8 cellular contexts compared by ENCODE assay signal in the genomic region with DNA sequence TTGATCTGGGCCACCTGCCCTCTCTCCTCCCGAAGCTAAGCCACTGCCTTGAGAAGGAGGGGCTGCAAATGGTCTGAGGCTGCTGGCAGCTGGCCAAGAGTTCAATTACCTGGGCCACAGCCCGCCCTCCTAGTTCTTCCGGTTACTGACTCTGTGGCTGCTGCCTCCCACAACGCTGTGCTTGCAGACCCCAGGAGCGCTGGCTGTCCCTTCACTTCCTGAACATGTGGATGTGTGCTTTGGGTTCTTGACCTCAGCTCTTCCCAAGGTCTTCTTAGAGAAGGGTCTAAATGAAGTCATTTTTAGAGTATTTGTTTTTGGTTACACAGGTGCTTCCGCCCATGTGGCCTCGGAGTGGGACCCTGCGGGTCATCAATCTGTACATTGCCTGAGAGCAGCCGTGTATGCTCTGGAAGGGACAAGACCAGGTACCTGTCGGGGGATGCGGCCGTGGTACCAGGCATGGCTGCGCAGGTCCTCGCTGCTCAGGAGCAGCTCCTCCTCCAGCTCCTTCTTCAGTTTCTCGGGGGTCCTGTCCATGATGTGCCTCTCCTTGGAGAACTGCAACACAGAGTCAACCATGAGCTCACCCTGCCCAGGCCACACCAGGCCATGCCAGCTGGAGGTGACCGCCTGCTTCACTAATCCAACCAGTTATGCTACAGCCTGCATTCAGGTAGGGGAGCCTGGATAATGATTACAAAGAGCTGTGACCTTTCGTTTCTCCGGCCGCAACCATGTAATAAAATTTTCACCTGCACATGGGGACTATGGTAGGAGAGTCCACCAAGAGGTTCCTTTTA.
DNase-seq lines count a peak whose midpoint lies in the region; ATAC-seq and TF ChIP-seq lines count a peak whose summit lies in the region.

No MANE protein-coding gene starts in this region.

- no peak overlapping the region for H2AFZ ChIP-seq in DND-41 (ENCODE audit: low read depth, low read length)
- no peak overlapping the region for H2AFZ ChIP-seq in IMR-90 (replicated peaks; ENCODE audit: low read length, poor library complexity)
- H2AFZ ChIP-seq in PC-9: no peak overlapping the region

- peak overlapping the region; percentile 33 for H2AK9ac ChIP-seq in IMR-90 (replicated peaks; ENCODE audit: low read depth, low read length, poor library complexity)

- H2BK20ac ChIP-seq in IMR-90 (ENCODE audit: low read depth, low read length): no peak overlapping the region

- no peak overlapping the region for H2BK15ac ChIP-seq in IMR-90 (ENCODE audit: low read depth, low read length)

- dilution Hi-C loops in IMR-90 (cut with HindIII; ENCODE audit: low sequenced_read_pairs, unreplicated experiment): no loop called here

- H4K20me1 ChIP-seq in DND-41 (ENCODE audit: insufficient read depth, low read length) (no peaks in the 10 kb centered on the region), IMR-90 (ENCODE audit: insufficient read depth, low read length) (peaks cover 83% of the 10 kb centered on the region), PC-9 (ENCODE audit: insufficient read depth) (peaks cover 100% of the 10 kb centered on the region)

- H3K27ac ChIP-seq in DND-41 (ENCODE audit: low read length): no peak overlapping the region
- H3K27ac ChIP-seq in IMR-90 (ENCODE audit: insufficient read depth, low read length): no peak overlapping the region
- peak overlapping the region; percentile 31 for H3K27ac ChIP-seq in PC-9
- peak overlapping the region in 3 of 4 donors; percentile 26 to 45 (median 44) for H3K27ac ChIP-seq in upper lobe of left lung

- H2BK5ac ChIP-seq in IMR-90 (ENCODE audit: low read depth, low read length, poor library complexity, severe bottlenecking): no peak overlapping the region

- no peak overlapping the region for H3K4ac ChIP-seq in IMR-90 (ENCODE audit: low read depth, low read length)

- peaks cover 0 to 5% of the 10 kb centered on the region in 2 donors for H3K36me3 Mint-ChIP-seq in CD14-positive monocyte

- H3K4me2 ChIP-seq in DND-41 (ENCODE audit: insufficient read depth, low read length): no peak overlapping the region
- no peak overlapping the region for H3K4me2 ChIP-seq in IMR-90 (ENCODE audit: low read depth, low read length)
- no peak overlapping the region for H3K4me2 ChIP-seq in PC-9

- H3K9ac ChIP-seq in DND-41 (ENCODE audit: low read depth, low read length): no peak overlapping the region
- H3K9ac ChIP-seq in IMR-90 (ENCODE audit: low read depth, low read length): no peak overlapping the region

- no peak overlapping the region for H3K18ac ChIP-seq in IMR-90 (ENCODE audit: low read depth, low read length)

- TF ChIP-seq CTCF in DND-41 (IDR thresholded peaks at IDR 0.05; ENCODE audit: borderline replicate concordance, extremely low read depth, low read length, poor library complexity, severe bottlenecking) (no peak), IMR-90 (conservative IDR thresholded peaks at IDR 0.05; ENCODE audit: low read depth, low read length) (no peak), PC-9 (conservative IDR thresholded peaks at IDR 0.05) (no peak), upper lobe of left lung (IDR thresholded peaks at IDR 0.05) (no peak), CD14-positive monocyte (IDR thresholded peaks at IDR 0.05) (no peak)

- peaks cover 100% of the 10 kb centered on the region for H3F3A ChIP-seq in PC-9 (ENCODE audit: insufficient read depth, low read depth)

- no peak overlapping the region for H3K56ac ChIP-seq in IMR-90 (ENCODE audit: extremely low read depth, insufficient read depth, low read length)

- H3K79me2 ChIP-seq in DND-41 (ENCODE audit: insufficient read depth, low read length): no peaks in the 10 kb centered on the region
- peaks cover 100% of the 10 kb centered on the region for H3K79me2 ChIP-seq in PC-9 (ENCODE audit: low read depth)

- ATAC-seq in DND-41 (ENCODE audit: insufficient read depth, low read depth) (peak; percentile 85), GM21528 (IDR thresholded peaks at IDR 0.05; ENCODE audit: low FRiP score, unreplicated experiment) (peak; percentile 74), IMR-90 (ENCODE audit: low read depth) (no peak), left colon (peak; percentile 84), upper lobe of left lung (ENCODE audit: low FRiP score in 2 of 2) (peak in 1 of 2 donors; percentile 14), GM18519 (IDR thresholded peaks at IDR 0.05; ENCODE audit: low FRiP score, unreplicated experiment) (no peak)

- intact Hi-C loops in IMR-90 (cut with micrococcal nuclease) (no loop called here), PC-9 (cut with micrococcal nuclease; ENCODE audit: unreplicated experiment) (no loop called here), left colon (cut with DNase I, micrococcal nuclease) (no loop called here), CD14-positive monocyte (cut with micrococcal nuclease) (no loop called here)

- H3K9me1 ChIP-seq in IMR-90 (ENCODE audit: insufficient read depth, low read length): peaks cover 55% of the 10 kb centered on the region

- peak overlapping the region in 2 of 7 donors; percentile 15 to 49 for H3K27ac Mint-ChIP-seq in CD14-positive monocyte

- 76% methylated on average over 5 of the region's 19 CpGs; no CpG with 5 or more reads in 1 of the 2 experiments for WGBS in IMR-90 (ENCODE audit: extremely low coverage in 2 of 2, insufficient read length in 1 of 2), 2 experiments
- 61 to 71% methylated on average over 11 to 19 of the region's 19 CpGs for WGBS in upper lobe of left lung, 2 donors

- H3K27me3 ChIP-seq in DND-41 (ENCODE audit: insufficient read depth, low read length, poor library complexity) (no peaks in the 10 kb centered on the region), IMR-90 (ENCODE audit: control insufficient read depth, insufficient read depth, low read length) (no peaks in the 10 kb centered on the region), PC-9 (ENCODE audit: insufficient read depth, low read depth) (no peaks in the 10 kb centered on the region), upper lobe of left lung (no peaks in the 10 kb centered on the region)

- BruUV-seq in IMR-90 (replicated peaks; lab: Mats Ljungman, UMichigan): no TSS peak
- BruUV-seq in PC-9 (replicated peaks; lab: Mats Ljungman, UMichigan): no TSS peak

- no peak overlapping the region for H4K91ac ChIP-seq in IMR-90 (ENCODE audit: insufficient read depth, low read depth, low read length)

- TF ChIP-seq RAD21 in IMR-90 (IDR thresholded peaks at IDR 0.05; ENCODE audit: low read length): no peak

- H3K23ac ChIP-seq in IMR-90 (ENCODE audit: low read depth, low read length): no peak overlapping the region

- peaks cover 0 to 2% (median 0%) of the 10 kb centered on the region in 7 donors for H3K9me3 Mint-ChIP-seq in CD14-positive monocyte

- no peak overlapping the region for H3K4me3 ChIP-seq in DND-41 (ENCODE audit: low read depth in 1 of 2, low read length in 2 of 2)
- no peak overlapping the region for H3K4me3 ChIP-seq in IMR-90 (ENCODE audit: insufficient read depth, low read depth, low read length)
- no peak overlapping the region for H3K4me3 ChIP-seq in PC-9
- H3K4me3 ChIP-seq in upper lobe of left lung: no peak overlapping the region

- H3K9me2 ChIP-seq in PC-9 (ENCODE audit: insufficient read depth): no peaks in the 10 kb centered on the region

- H3K36me3 ChIP-seq in DND-41 (ENCODE audit: insufficient read depth, low read length): no peaks in the 10 kb centered on the region
- H3K36me3 ChIP-seq in IMR-90 (ENCODE audit: control insufficient read depth, insufficient read depth, low read length): peaks cover 37% of the 10 kb centered on the region
- peaks cover 94% of the 10 kb centered on the region for H3K36me3 ChIP-seq in PC-9 (ENCODE audit: low read depth)
- peaks cover 0 to 36% (median 12%) of the 10 kb centered on the region in 4 donors for H3K36me3 ChIP-seq in upper lobe of left lung

- H3K9me3 ChIP-seq in DND-41 (ENCODE audit: insufficient read depth, low read length, severe bottlenecking) (no peaks in the 10 kb centered on the region), IMR-90 (ENCODE audit: control insufficient read depth, insufficient read depth, low read length) (no peaks in the 10 kb centered on the region), PC-9 (ENCODE audit: insufficient read depth, low read depth) (no peaks in the 10 kb centered on the region), upper lobe of left lung (no peaks in the 10 kb centered on the region)

- no peak overlapping the region for H2BK120ac ChIP-seq in IMR-90 (ENCODE audit: low read depth, low read length)

- H4K8ac ChIP-seq in IMR-90 (ENCODE audit: low read depth in 2 of 2, low read length in 2 of 2): no peak overlapping the region

- H3K14ac ChIP-seq in IMR-90 (replicated peaks; ENCODE audit: low read depth, low read length): no peak overlapping the region

- in situ Hi-C loops in IMR-90 (cut with MboI; ENCODE audit: low sequenced_read_pairs): no loop called here

- H3K79me1 ChIP-seq in IMR-90 (ENCODE audit: low read depth in 1 of 2, low read length in 2 of 2): peaks cover 51 to 92% of the 10 kb centered on the region in 2 experiments

- POLR2A ChIA-PET in IMR-90 (lab: Charles Lee; ENCODE audit: unreplicated experiment) (no interaction called here), PC-9 (lab: Charles Lee; ENCODE audit: unreplicated experiment) (interaction anchor here (0.5 to 0.7 kb wide), 2 partner anchors 70 to 477 kb away, joined by 3 to 6 read pairs; no protein-coding TSS in a partner anchor)

- H2AK5ac ChIP-seq in IMR-90 (ENCODE audit: low read depth, low read length): no peak overlapping the region

- CTCF ChIA-PET in IMR-90 (lab: Yijun Ruan, JAX): interaction anchor here (1.0 kb wide), 1 partner anchor 222 kb away, joined by 3 read pairs; no protein-coding TSS in a partner anchor
- CTCF ChIA-PET in PC-9 (lab: Charles Lee): interaction anchor here (0.5 to 0.6 kb wide), 2 partner anchors 47 to 132 kb away, joined by 3 read pairs; no protein-coding TSS in a partner anchor

- DNase-seq in DND-41 (peak; percentile 71), IMR-90 (no peak), PC-9 (peak in 1 of 2 experiments; percentile 66), left colon (peak; percentile 92 to 95), upper lobe of left lung (peak; percentile 53 to 61), CD14-positive monocyte (ENCODE audit: low spot score) (no peak)

- H3K27me3 Mint-ChIP-seq in CD14-positive monocyte (ENCODE audit: low read depth in 3 of 3): peaks cover 0 to 5% (median 2%) of the 10 kb centered on the region in 3 donors

- H3K4me1 ChIP-seq in DND-41 (ENCODE audit: insufficient read depth, low read length) (no peaks in the 10 kb centered on the region), IMR-90 (ENCODE audit: control insufficient read depth, insufficient read depth, low read length) (peaks cover 19% of the 10 kb centered on the region), PC-9 (replicated peaks; ENCODE audit: insufficient read depth) (peaks cover 77% of the 10 kb centered on the region), upper lobe of left lung (peaks cover 5 to 45% (median 23%) of the 10 kb centered on the region in 4 donors)

- TF ChIP-seq EP300 in upper lobe of left lung (IDR thresholded peaks at IDR 0.05): no peak

- peaks cover 22% of the 10 kb centered on the region for H3K4me1 Mint-ChIP-seq in CD14-positive monocyte

- H3K4me3 Mint-ChIP-seq in CD14-positive monocyte: no peak overlapping the region

- H4K5ac ChIP-seq in IMR-90 (ENCODE audit: low read depth, low read length): no peak overlapping the region

- TF ChIP-seq POLR2A in IMR-90 (IDR thresholded peaks at IDR 0.05; ENCODE audit: low read depth, low read length): no peak
- TF ChIP-seq POLR2A in upper lobe of left lung (IDR thresholded peaks at IDR 0.05): no peak

TF ChIP-seq in IMR-90, 13 proteins besides CTCF, POLR2A, EP300 and RAD21 (continues in another document):
- no peak for TF ChIP-seq MAZ (IDR thresholded peaks at IDR 0.05; ENCODE audit: borderline replicate concordance, low read depth, low read length)

Comparison
In these comparisons a context has a peak if more than half of its experiments do, and no peak if none do; other contexts are left out.
1. ATAC-seq: peak in DND-41 (single experiment), GM21528 (single experiment) and left colon (single experiment); none in IMR-90 (single experiment) and GM18519 (single experiment).
2. DNase-seq: peak in DND-41 (single experiment), left colon (2 of 2) and upper lobe of left lung (2 of 2); none in IMR-90 (single experiment) and CD14-positive monocyte (single experiment).
3. H3K27ac ChIP-seq: peak in PC-9 (single experiment) and upper lobe of left lung (3 of 4); none in DND-41 (single experiment) and IMR-90 (single experiment).